Comparison of ENCODE assay signal across 8 cellular contexts in the genomic region with DNA sequence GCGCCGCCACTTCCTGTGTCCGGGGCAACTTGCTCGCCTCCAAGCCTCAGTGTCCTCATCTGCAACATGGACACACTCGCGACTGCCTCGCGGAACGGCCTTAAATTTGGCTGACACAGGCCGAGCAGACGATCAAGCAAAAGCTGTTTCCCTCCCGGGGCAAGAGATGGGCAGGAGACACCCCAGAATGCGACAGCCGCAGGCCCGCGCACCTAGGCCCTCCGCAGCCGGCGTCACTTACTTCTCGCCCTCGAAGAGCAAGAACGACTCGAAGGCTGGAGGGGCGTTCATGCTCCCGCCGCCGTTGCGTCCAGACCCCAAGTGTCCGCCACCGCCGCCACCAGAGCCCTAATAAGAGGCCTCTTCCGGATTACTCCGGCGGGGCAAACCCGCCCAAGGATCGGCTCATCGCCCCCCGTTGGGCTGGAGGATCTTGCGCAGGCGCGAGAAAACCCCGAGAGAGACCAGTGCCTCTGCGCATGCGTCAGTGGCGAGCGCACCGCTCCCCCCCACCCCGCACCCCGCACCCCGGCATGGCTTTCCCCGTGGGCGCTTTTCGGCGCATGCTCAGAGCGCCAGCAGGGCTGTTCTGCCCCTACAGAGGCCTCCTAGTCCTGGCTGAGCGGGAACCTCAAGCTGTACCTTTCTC. TPM values are rescaled to one million over a fixed set of nuclear protein-coding genes. Genes with fewer than 3 reads are reported as not detected.
DNase-seq lines count a peak whose midpoint lies in the region; ATAC-seq, FAIRE-seq and TF ChIP-seq lines count a peak whose summit lies in the region.
"Not testable (repeated sequence)": the region's sequence is repeated elsewhere in the genome, so short reads cannot be mapped to it uniquely, and the experiment has no call there.

Gene POLR2J2 (minus strand): TSS at position 353 of the 649 bp plus-strand sequence. CDS start 62 bp downstream, at position 291.

- intact Hi-C loops in Right ventricle myocardium inferior (cut with DNase I); aorta (cut with DNase I): not testable (repeated sequence)

- FAIRE-seq in RCC 7860 (lab: Jason Lieb, UNC), result not testable (repeated sequence)

- in situ Hi-C loops in astrocyte of the cerebellum (cut with HindIII; ENCODE audit: low sequenced_read_pairs), result not testable (repeated sequence)

- DNase-seq in RCC 7860 (ENCODE audit: low spot score) (peak; percentile 39), astrocyte of the cerebellum (ENCODE audit: low read depth) (peak; percentile 15), Right ventricle myocardium inferior (ENCODE audit: missing footprints) (peak; percentile 88)
- not testable (repeated sequence) for DNase-seq in aorta

- not testable (repeated sequence) for TF ChIP-seq CTCF in astrocyte of the cerebellum (IDR thresholded peaks at IDR 0.05; ENCODE audit: low read depth, low read length, missing control alignments); neutrophil (IDR thresholded peaks at IDR 0.05)

- H3K36me3 ChIP-seq in neutrophil; aorta (ENCODE audit: control insufficient read depth in 1 of 2, insufficient read depth in 2 of 2, low read length in 1 of 2): not testable (repeated sequence)

- H3K4me3 ChIP-seq in astrocyte of the cerebellum (ENCODE audit: low read depth, low read length) (peak within 1 kb of the TSS; percentile 44), neutrophil (ENCODE audit: low read depth in 1 of 2, low read length in 1 of 2) (peak within 1 kb of the TSS; percentile 46 to 54)
- H3K4me3 ChIP-seq in aorta (ENCODE audit: low read length in 2 of 2), result not testable (repeated sequence)

- H3K27me3 ChIP-seq in neutrophil; aorta (ENCODE audit: control insufficient read depth in 1 of 2, insufficient read depth in 2 of 2, low read length in 1 of 2): not testable (repeated sequence)

- H3K27ac ChIP-seq in neutrophil; aorta (ENCODE audit: low read depth in 1 of 2, low read length in 2 of 2): not testable (repeated sequence)

- ATAC-seq in GM18498 (IDR thresholded peaks at IDR 0.05; ENCODE audit: unreplicated experiment) (peak; percentile 78), GM21528 (IDR thresholded peaks at IDR 0.05; ENCODE audit: low FRiP score, unreplicated experiment) (peak; percentile 49), HG03139 (IDR thresholded peaks at IDR 0.05; ENCODE audit: unreplicated experiment) (peak; percentile 58), Right ventricle myocardium inferior (peak; percentile 90), aorta (ENCODE audit: low FRiP score) (peak; percentile 72)

- H3K9me3 ChIP-seq in neutrophil; aorta (ENCODE audit: control insufficient read depth, low read length): not testable (repeated sequence)

- 0% methylated on average over 8 to 40 of the region's 56 CpGs for WGBS in aorta, 2 donors

- H3K4me1 ChIP-seq in neutrophil (ENCODE audit: control insufficient read depth in 1 of 2, insufficient read depth in 1 of 2, low read depth in 1 of 2, low read length in 1 of 2); aorta (ENCODE audit: control insufficient read depth in 1 of 2, insufficient read depth in 2 of 2, low read length in 2 of 2): not testable (repeated sequence)

RNA-seq across cellular contexts. Expression of gene POLR2J2, which starts in this region (rescaled TPM):
- total RNA-seq in Right ventricle myocardium inferior (4.6 TPM), aorta (10 to 100 TPM in 1 of 2 donors, 1 to 10 TPM in 1; 10.0 to 22.1 TPM)
- polyA plus RNA-seq in aorta, result 1 to 10 TPM in 1 of 2 donors, not detected in 1; 4.4 TPM
